8 cellular contexts compared by ENCODE assay signal in the genomic region with DNA sequence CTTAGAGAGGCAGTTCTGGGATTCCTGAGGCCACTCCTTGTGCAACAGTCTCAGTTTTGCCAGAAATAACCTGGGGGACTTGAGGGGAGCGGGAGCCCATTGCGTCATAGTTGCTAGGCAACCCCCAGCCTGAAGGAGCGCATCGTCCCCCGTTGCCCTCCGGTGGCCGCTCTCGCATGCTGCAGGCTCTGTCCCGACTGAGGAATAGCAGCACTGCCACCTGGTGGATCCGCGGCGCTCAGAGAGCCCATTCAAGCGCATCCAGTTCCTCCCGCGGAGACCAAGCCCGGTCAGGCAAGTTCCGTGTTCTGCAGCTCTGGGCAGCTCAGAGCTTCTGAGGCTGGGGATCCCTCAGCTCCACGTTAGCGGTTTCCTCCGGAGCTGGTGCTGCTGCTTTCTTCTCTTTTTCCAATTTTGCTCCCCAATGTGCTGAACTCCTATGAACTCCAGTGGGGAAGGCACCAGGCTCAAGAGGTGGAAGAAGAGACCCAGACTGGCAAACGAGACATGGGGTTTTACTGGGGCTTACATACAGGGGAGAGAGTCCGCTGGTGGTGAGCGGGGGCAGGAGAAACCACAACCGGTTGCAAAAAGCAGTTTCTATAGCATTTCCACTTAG. TPM values are rescaled to one million over a fixed set of nuclear protein-coding genes. Genes with fewer than 3 reads are reported as not detected.
DNase-seq lines count a peak whose midpoint lies in the region; ATAC-seq, FAIRE-seq and TF ChIP-seq lines count a peak whose summit lies in the region.

No MANE protein-coding gene starts in this region.

- H3K27me3 ChIP-seq in Peyer's patch: no peaks in the 10 kb centered on the region
- H3K27me3 ChIP-seq in fibroblast of lung (ENCODE audit: control insufficient read depth, insufficient read depth, low read length): no peaks in the 10 kb centered on the region
- no peaks in the 10 kb centered on the region for H3K27me3 ChIP-seq in neural cell (ENCODE audit: insufficient read depth, low read depth, low read length)

- peak; percentile 95 for TF ChIP-seq RAD21 in neural cell (conservative IDR thresholded peaks at IDR 0.05)

- peak; percentile 15 for TF ChIP-seq EP300 in neural cell (conservative IDR thresholded peaks at IDR 0.05; ENCODE audit: poor library complexity, severe bottlenecking)

- no peaks in the 10 kb centered on the region for H3K79me2 ChIP-seq in fibroblast of lung (ENCODE audit: control insufficient read depth, insufficient read depth, low read length)
- H3K79me2 ChIP-seq in neural cell (replicated peaks; ENCODE audit: insufficient read depth, low read length): no peaks in the 10 kb centered on the region

- no peaks in the 10 kb centered on the region for H3K36me3 Mint-ChIP-seq in activated T-cell treated with anti-CD3 and anti-CD28 coated beads, Interleukin-2, amount 50 U/mL, for 4 hours (ENCODE audit: insufficient read depth)

- no peak overlapping the region for H3K9ac ChIP-seq in fibroblast of lung (ENCODE audit: insufficient read depth, low read length)
- no peak overlapping the region for H3K9ac ChIP-seq in neural cell (ENCODE audit: low read length)

- no peak overlapping the region for H3K27ac Mint-ChIP-seq in stimulated activated naive CD8-positive, alpha-beta T cell treated with anti-CD3 and anti-CD28 coated beads, Interleukin-15, amount 100 ng/mL, for 72 hours

- FAIRE-seq in H54 (lab: Jason Lieb, UNC): peak; percentile 27

- H3K4me2 ChIP-seq in fibroblast of lung (ENCODE audit: extremely low read depth, insufficient read depth, low read length) (no peak overlapping the region), neural cell (ENCODE audit: low read length) (no peak overlapping the region)

- H3K9me2 ChIP-seq in neural cell (ENCODE audit: insufficient read depth, low read length): no peaks in the 10 kb centered on the region

- H3K27me3 Mint-ChIP-seq in activated T-cell treated with anti-CD3 and anti-CD28 coated beads, Interleukin-2, amount 50 U/mL, for 4 hours (ENCODE audit: low read depth): peaks cover 23% of the 10 kb centered on the region
- peaks cover 53% of the 10 kb centered on the region for H3K27me3 Mint-ChIP-seq in stimulated activated naive CD8-positive, alpha-beta T cell treated with anti-CD3 and anti-CD28 coated beads, Interleukin-15, amount 100 ng/mL, for 72 hours

- H3K4me1 Mint-ChIP-seq in activated T-cell treated with anti-CD3 and anti-CD28 coated beads, Interleukin-2, amount 50 U/mL, for 4 hours (ENCODE audit: low read depth): peaks cover 8% of the 10 kb centered on the region
- H3K4me1 Mint-ChIP-seq in stimulated activated naive CD8-positive, alpha-beta T cell treated with anti-CD3 and anti-CD28 coated beads, Interleukin-15, amount 100 ng/mL, for 72 hours: peaks cover 18% of the 10 kb centered on the region

- H3K9me3 ChIP-seq in Peyer's patch (no peaks in the 10 kb centered on the region), fibroblast of lung (ENCODE audit: control insufficient read depth, insufficient read depth, low read depth, low read length) (no peaks in the 10 kb centered on the region), neural cell (ENCODE audit: low read length) (no peaks in the 10 kb centered on the region)

- H3K4me1 ChIP-seq in Peyer's patch: peaks cover 0 to 4% (median 0%) of the 10 kb centered on the region in 4 donors
- peaks cover 9% of the 10 kb centered on the region for H3K4me1 ChIP-seq in fibroblast of lung (ENCODE audit: control insufficient read depth, extremely low read depth, insufficient read depth, low read length)

- DNase-seq in GDM1 (lab: John Stamatoyannopoulos, UW) (peak; percentile 92), H54 (ENCODE audit: insufficient read length, low spot score) (peak; percentile 93), LNCaP clone FGC (ENCODE audit: low read depth) (peak; percentile 73), Peyer's patch (peak; percentile 90 to 98 (median 94)), fibroblast of lung (ENCODE audit: low read depth in 2 of 2) (peak; percentile 92 to 95)
- DNase-seq in activated T-cell treated with anti-CD3 and anti-CD28 coated beads, Interleukin-2, amount 50 U/mL, for 4 hours: peak; percentile 81
- peak; percentile 88 to 92 for DNase-seq in stimulated activated naive CD8-positive, alpha-beta T cell treated with anti-CD3 and anti-CD28 coated beads, Interleukin-15, amount 100 ng/mL, for 72 hours

- H4K20me1 ChIP-seq in fibroblast of lung (ENCODE audit: control insufficient read depth, extremely low read depth, insufficient read depth, low read length) (no peaks in the 10 kb centered on the region), neural cell (ENCODE audit: insufficient read depth) (no peaks in the 10 kb centered on the region)

- no peaks in the 10 kb centered on the region for H3F3A ChIP-seq in neural cell (ENCODE audit: insufficient read depth, low read length, poor library complexity, severe bottlenecking)

- H2AFZ ChIP-seq in fibroblast of lung (ENCODE audit: low read length) (no peak overlapping the region), neural cell (ENCODE audit: low read depth, low read length) (no peak overlapping the region)

- no peak overlapping the region for H3K4me3 ChIP-seq in LNCaP clone FGC (ENCODE audit: low read depth, low read length)
- H3K4me3 ChIP-seq in Peyer's patch: no peak overlapping the region
- no peak overlapping the region for H3K4me3 ChIP-seq in fibroblast of lung (replicated peaks in 1 of 4; ENCODE audit: control extremely low read depth in 1 of 4, insufficient read depth in 1 of 4, low read depth in 3 of 4, low read length in 4 of 4)
- no peak overlapping the region for H3K4me3 ChIP-seq in neural cell (ENCODE audit: low read length)

- no peaks in the 10 kb centered on the region for H3K9me3 Mint-ChIP-seq in activated T-cell treated with anti-CD3 and anti-CD28 coated beads, Interleukin-2, amount 50 U/mL, for 4 hours
- no peaks in the 10 kb centered on the region for H3K9me3 Mint-ChIP-seq in stimulated activated naive CD8-positive, alpha-beta T cell treated with anti-CD3 and anti-CD28 coated beads, Interleukin-15, amount 100 ng/mL, for 72 hours

- ATAC-seq in activated T-cell treated with anti-CD3 and anti-CD28 coated beads, Interleukin-2, amount 50 U/mL, for 4 hours: peak; percentile 99 to 100
- peak; percentile 92 for ATAC-seq in stimulated activated naive CD8-positive, alpha-beta T cell treated with anti-CD3 and anti-CD28 coated beads, Interleukin-15, amount 100 ng/mL, for 72 hours

- H3K4me3 Mint-ChIP-seq in activated T-cell treated with anti-CD3 and anti-CD28 coated beads, Interleukin-2, amount 50 U/mL, for 4 hours: no peak overlapping the region
- H3K4me3 Mint-ChIP-seq in stimulated activated naive CD8-positive, alpha-beta T cell treated with anti-CD3 and anti-CD28 coated beads, Interleukin-15, amount 100 ng/mL, for 72 hours: peak overlapping the region; percentile 1 to 25

- TF ChIP-seq POLR2A in H54 (IDR thresholded peaks at IDR 0.05; ENCODE audit: low read depth, low read length): no peak
- TF ChIP-seq POLR2A in Peyer's patch (IDR thresholded peaks at IDR 0.05): no peak

- no peaks in the 10 kb centered on the region for H3K36me3 ChIP-seq in Peyer's patch
- no peaks in the 10 kb centered on the region for H3K36me3 ChIP-seq in fibroblast of lung (ENCODE audit: control insufficient read depth, insufficient read depth, low read length)
- no peaks in the 10 kb centered on the region for H3K36me3 ChIP-seq in neural cell (ENCODE audit: insufficient read depth, low read length)

- no peak overlapping the region for H3K27ac ChIP-seq in Peyer's patch
- H3K27ac ChIP-seq in fibroblast of lung (ENCODE audit: insufficient read depth, low read length): no peak overlapping the region
- H3K27ac ChIP-seq in neural cell (ENCODE audit: low read length): no peak overlapping the region

- TF ChIP-seq CTCF in LNCaP clone FGC (IDR thresholded peaks at IDR 0.05; ENCODE audit: control insufficient read depth, extremely low read depth, insufficient read depth) (peak; percentile 100), Peyer's patch (IDR thresholded peaks at IDR 0.05) (peak; percentile 96 to 100 (median 98)), fibroblast of lung (conservative IDR thresholded peaks at IDR 0.05 in 1 of 2, IDR thresholded peaks at IDR 0.05 in 1 of 2; ENCODE audit: low read depth in 1 of 2, low read length in 2 of 2) (peak; percentile 99), neural cell (IDR thresholded peaks at IDR 0.05; ENCODE audit: poor library complexity, severe bottlenecking) (peak; percentile 100)

TF ChIP-seq in neural cell, 6 proteins besides CTCF, POLR2A, EP300 and RAD21 (continues in another document):
- peak; percentile 99 for TF ChIP-seq SMC3 (conservative IDR thresholded peaks at IDR 0.05; ENCODE audit: poor library complexity)

RNA-seq across cellular contexts. Expression of gene SLC4A3, which starts 15.1 kb away (rescaled TPM):
- total RNA-seq in Peyer's patch: 1 to 10 TPM in 1 of 4 donors, under 1 TPM in 1, not detected in 2; 0.57 to 8.1 TPM
- total RNA-seq in activated T-cell treated with anti-CD3 and anti-CD28 coated beads, Interleukin-2, amount 50 U/mL, for 4 hours: under 1 TPM in 2 of 3 donors, not detected in 1; 0.05 to 0.15 TPM
- total RNA-seq in fibroblast of lung: 1.3 and 1.5 TPM in 2 replicates
- 0.93 and 1.4 TPM in 2 replicates for polyA plus RNA-seq in fibroblast of lung
- 1.5 and 2.5 TPM in 2 replicates for polyA plus RNA-seq in fibroblast of lung (2012)
- 2.5 and 2.8 TPM in 2 replicates for polyA minus RNA-seq in fibroblast of lung (ENCODE audit: low replicate concordance)
- polyA plus RNA-seq in neural cell: 18.7 and 25.3 TPM in 2 replicates
- polyA minus RNA-seq in neural cell: 24.1 and 25.9 TPM in 2 replicates

RNA-seq across cellular contexts. Expression of gene STK11IP, which starts 44.9 kb away (rescaled TPM):
- total RNA-seq in Peyer's patch: 10 to 100 TPM; 19.4 to 62.6 (median 51.5) TPM
- total RNA-seq in activated T-cell treated with anti-CD3 and anti-CD28 coated beads, Interleukin-2, amount 50 U/mL, for 4 hours: 10 to 100 TPM; 32.4 to 37.1 (median 36.0) TPM
- total RNA-seq in fibroblast of lung: 12.8 and 16.8 TPM in 2 replicates
- polyA plus RNA-seq in fibroblast of lung: 5.6 and 6.7 TPM in 2 replicates
- 9.2 and 11.5 TPM in 2 replicates for polyA plus RNA-seq in fibroblast of lung (2012)
- 35.3 and 36.3 TPM in 2 replicates for polyA minus RNA-seq in fibroblast of lung (ENCODE audit: low replicate concordance)
- 54.9 and 55.0 TPM in 2 replicates for polyA plus RNA-seq in neural cell
- 19.0 and 22.7 TPM in 2 replicates for polyA minus RNA-seq in neural cell
